ENCODE assay signal across 10 cellular contexts in the genomic region with DNA sequence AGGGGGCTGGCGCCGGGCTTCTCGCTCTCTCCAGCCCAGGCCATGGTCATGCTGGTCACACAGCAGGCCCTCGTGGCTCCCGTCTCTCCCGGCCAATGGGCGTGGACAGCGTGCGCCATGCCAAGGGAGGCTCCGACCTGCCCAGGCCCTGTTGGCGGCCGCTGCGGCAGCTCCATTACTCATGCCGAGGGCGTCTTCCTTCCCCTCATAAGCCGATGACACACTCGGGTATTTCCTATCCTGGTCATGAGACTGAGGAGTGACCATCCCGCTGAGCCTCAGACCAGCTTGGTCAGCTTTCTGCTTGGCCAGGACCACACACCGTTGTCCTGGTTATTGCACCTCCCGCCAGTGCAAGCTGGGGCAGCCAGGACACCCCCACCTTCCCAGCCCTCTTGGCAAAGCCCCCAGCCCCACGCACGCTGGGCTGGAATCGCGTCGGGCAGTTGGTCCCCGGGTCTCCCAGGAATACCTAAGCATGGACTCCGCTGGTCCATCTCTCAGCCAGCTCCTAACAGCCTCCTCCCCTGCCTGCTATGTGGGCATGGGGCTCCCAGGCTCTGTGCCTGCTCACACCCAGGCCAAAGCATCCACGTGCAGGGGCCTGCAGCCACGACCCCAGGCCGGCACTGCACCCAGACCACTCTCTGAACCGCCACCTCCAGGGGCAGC. TPM values are rescaled to one million over a fixed set of nuclear protein-coding genes. Genes with fewer than 3 reads are reported as not detected.
A peak's percentile ranks its signal among the peaks of the same experiment; 100 is the strongest.
DNase-seq lines count a peak whose midpoint lies in the region; ATAC-seq and TF ChIP-seq lines count a peak whose summit lies in the region.
"Had no signal": no experiment of that assay in that cellular context is flagged by ENCODE, and none has a peak within 500 bp of the region (broad histone marks: within the 10 kb centered on the region; RNA-seq: fewer than 3 reads in every experiment).

No MANE protein-coding gene starts in this region.

- H3K36me3 Mint-ChIP-seq in osteocyte (ENCODE audit: unreplicated experiment), result peaks cover 18% of the 10 kb centered on the region

- H3K27ac ChIP-seq in RWPE2 (ENCODE audit: poor library complexity, severe bottlenecking), result peak overlapping the region; percentile 35

- CTCF ChIA-PET in BJ (lab: Yijun Ruan, JAX), result interaction anchor here (0.5 to 4.8 kb wide), 12 partner anchors 9 to 116 kb away, joined by 3 to 22 read pairs (median 4); no protein-coding TSS in a partner anchor

- no peak overlapping the region for H3K4me3 ChIP-seq in BJ (ENCODE audit: low read depth, low read length)
- H3K4me3 ChIP-seq in RWPE2 (ENCODE audit: severe bottlenecking), result no peak overlapping the region
- peak overlapping the region; percentile 17 for H3K4me3 ChIP-seq in fibroblast of the aortic adventitia (ENCODE audit: low read depth, low read length)

- peaks cover 29% of the 10 kb centered on the region for H3K4me1 Mint-ChIP-seq in osteocyte (ENCODE audit: unreplicated experiment)

- H3K9me3 ChIP-seq in RWPE2 (ENCODE audit: severe bottlenecking), result no peaks in the 10 kb centered on the region

- peak; percentile 88 for DNase-seq in BJ (ENCODE audit: low read depth)
- DNase-seq in RWPE2 (ENCODE audit: low spot score), result no peak
- DNase-seq in fibroblast of the aortic adventitia (ENCODE audit: low read depth), result peak; percentile 98
- peak; percentile 93 for DNase-seq in osteocyte (ENCODE audit: extremely low spot score, unreplicated experiment)
- DNase-seq in activated CD4-positive, alpha-beta T cell treated with anti-CD3 and anti-CD28 coated beads, Interleukin-2, amount 50 U/mL, for 48 hours, result no peak
- no peak for DNase-seq in NK-92 (lab: John Stamatoyannopoulos, UW; ENCODE audit: unreplicated experiment)
- DNase-seq in NCI-H2171 (lab: John Stamatoyannopoulos, UW), result no peak
- DNase-seq: activated gamma-delta T cell, SHP77 treated with DMSO at 0.1 percent for 48 hours had no signal

- H3K27me3 ChIP-seq in BJ (ENCODE audit: control insufficient read depth, insufficient read depth, low read length), result no peaks in the 10 kb centered on the region
- H3K27me3 ChIP-seq in RWPE2 (ENCODE audit: insufficient read depth, poor library complexity, severe bottlenecking), result no peaks in the 10 kb centered on the region

- ATAC-seq in RWPE2 (ENCODE audit: low read depth), result peak; percentile 89
- ATAC-seq in GM18498 (IDR thresholded peaks at IDR 0.05; ENCODE audit: unreplicated experiment), result no peak

- POLR2A ChIA-PET in BJ (lab: Charles Lee), result no interaction called here

- H3K4me3 Mint-ChIP-seq in osteocyte (ENCODE audit: unreplicated experiment), result no peak overlapping the region

- TF ChIP-seq CTCF in BJ (IDR thresholded peaks at IDR 0.05; ENCODE audit: insufficient read depth, low read depth, low read length) (no peak), RWPE2 (IDR thresholded peaks at IDR 0.05; ENCODE audit: poor library complexity, severe bottlenecking) (no peak), fibroblast of the aortic adventitia (IDR thresholded peaks at IDR 0.05; ENCODE audit: insufficient read depth, low read length) (peak; percentile 16), osteocyte (IDR thresholded peaks at IDR 0.05) (no peak)

- no peaks in the 10 kb centered on the region for H3K9me3 Mint-ChIP-seq in osteocyte (ENCODE audit: unreplicated experiment)

- H3K27me3 Mint-ChIP-seq in osteocyte (ENCODE audit: unreplicated experiment), result no peaks in the 10 kb centered on the region

- H3K36me3 ChIP-seq in BJ (ENCODE audit: control insufficient read depth, insufficient read depth, low read length) (peaks cover 60% of the 10 kb centered on the region), RWPE2 (ENCODE audit: low read depth) (no peaks in the 10 kb centered on the region)

- H3K4me1 ChIP-seq in RWPE2 (ENCODE audit: insufficient read depth, poor library complexity, severe bottlenecking), result peaks cover 12% of the 10 kb centered on the region

- peak overlapping the region; percentile 82 for H3K27ac Mint-ChIP-seq in osteocyte (ENCODE audit: unreplicated experiment)

RNA-seq across cellular contexts. Expression of a gene that starts 49.8 kb away (rescaled TPM):
- polyA plus RNA-seq in BJ (2011; rRNA removed), result 0.04 TPM in 2 replicates
- polyA minus RNA-seq in BJ (2011; rRNA and poly(A)+ RNA removed), result 0.77 TPM in 1 of 2 replicates, not detected in the other
- 0.18 TPM in 1 of 2 replicates, not detected in the other for total RNA-seq in fibroblast of the aortic adventitia (ENCODE audit: low replicate concordance)
- 3.2 and 4.3 TPM in 2 replicates for total RNA-seq in osteocyte

Comparison
In these comparisons a context has a peak if more than half of its experiments do, and no peak if none do; other contexts are left out.
1. DNase-seq: peak in BJ (single experiment), fibroblast of the aortic adventitia (single experiment) and osteocyte (single experiment); none in RWPE2 (single experiment), activated CD4-positive, alpha-beta T cell treated with anti-CD3 and anti-CD28 coated beads, Interleukin-2, amount 50 U/mL, for 48 hours (0 of 2), NK-92 (single experiment) and NCI-H2171 (single experiment).